In genomic region chr7:100477871-100478248, GRCh38 we compare ENCODE assay signal across 1 cellular context.
TF ChIP-seq lines count a peak whose summit lies in the region.

No MANE protein-coding gene starts in this region.

TF ChIP-seq in IMR-90, 13 proteins besides CTCF, POLR2A, EP300 and RAD21 (continued from another document):
- TF ChIP-seq MXI1 (IDR thresholded peaks at IDR 0.05; ENCODE audit: borderline replicate concordance, low read depth, low read length) (no peak), NFE2L2 (IDR thresholded peaks at IDR 0.05; ENCODE audit: low read depth, low read length) (no peak), USF2 (IDR thresholded peaks at IDR 0.05; ENCODE audit: low read depth, low read length) (no peak), MAZ (IDR thresholded peaks at IDR 0.05; ENCODE audit: borderline replicate concordance, low read depth, low read length) (no peak), CEBPB (IDR thresholded peaks at IDR 0.05; ENCODE audit: low read depth, low read length) (no peak), RFX5 (IDR thresholded peaks at IDR 0.05; ENCODE audit: low read depth, low read length) (no peak), BHLHE40 (IDR thresholded peaks at IDR 0.05; ENCODE audit: low read depth, low read length) (no peak), SMC3 (IDR thresholded peaks at IDR 0.05; ENCODE audit: low read depth, low read length) (no peak), FOS (IDR thresholded peaks at IDR 0.05; ENCODE audit: low read depth, low read length) (no peak), ELK1 (IDR thresholded peaks at IDR 0.05; ENCODE audit: borderline replicate concordance, low read depth, low read length) (no peak), CHD1 (IDR thresholded peaks at IDR 0.05; ENCODE audit: low read depth, low read length) (no peak), RCOR1 (IDR thresholded peaks at IDR 0.05; ENCODE audit: insufficient replicate concordance, low read length) (no peak)
